Comparison of ENCODE assay signal across 20 cellular contexts in genomic region chr2:166464187-166464586, GRCh38. TPM values are rescaled to one million over a fixed set of nuclear protein-coding genes. Genes with fewer than 3 reads are reported as not detected.
DNase-seq lines count a peak whose midpoint lies in the region; ATAC-seq and TF ChIP-seq lines count a peak whose summit lies in the region.
"Had no signal": no experiment of that assay in that cellular context is flagged by ENCODE, and none has a peak within 500 bp of the region (broad histone marks: within the 10 kb centered on the region; RNA-seq: fewer than 3 reads in every experiment).

No MANE protein-coding gene starts in this region.

- no peak overlapping the region for H3K56ac ChIP-seq in mesendoderm (ENCODE audit: low read length)

- H3K9ac ChIP-seq in PC-3 (ENCODE audit: low read length): no peak overlapping the region
- no peak overlapping the region for H3K9ac ChIP-seq in mesendoderm (ENCODE audit: low read length)
- H3K9ac ChIP-seq: SK-N-SH had no signal

- H3K79me1 ChIP-seq in mesendoderm (ENCODE audit: low read length): no peaks in the 10 kb centered on the region

- no peak overlapping the region for H2AK5ac ChIP-seq in mesendoderm (ENCODE audit: low read length)

- no peaks in the 10 kb centered on the region for H3K9me3 ChIP-seq in PC-3 (ENCODE audit: low read length)
- H3K9me3 ChIP-seq: Caco-2, SK-N-SH had no signal

- H3K18ac ChIP-seq in mesendoderm (ENCODE audit: low read length): no peak overlapping the region

- H3F3A ChIP-seq in PC-3 (ENCODE audit: low read length, unreplicated experiment): no peaks in the 10 kb centered on the region

- H3K27me3 ChIP-seq in PC-3 (ENCODE audit: low read length) (peaks cover 3% of the 10 kb centered on the region), mesendoderm (ENCODE audit: insufficient read depth, low read length, poor library complexity) (no peaks in the 10 kb centered on the region)

- no peak overlapping the region for H3K4ac ChIP-seq in mesendoderm (ENCODE audit: low read depth, low read length)

- H2AFZ ChIP-seq in PC-3 (ENCODE audit: low read length): no peak overlapping the region

- CTCF ChIA-PET in PC-3 (lab: Charles Lee): no interaction called here

- DNase-seq in ELR (ENCODE audit: low read depth) (peak; percentile 7), PC-3 (peak; percentile 23), epithelial cell of esophagus (ENCODE audit: low read depth) (peak; percentile 17), mesendoderm (peak; percentile 2), retina (no peak), HuH-7.5 (ENCODE audit: low spot score) (no peak)
- DNase-seq: ACHN; AML-193; Caco-2; CD4-positive, CD25-positive, alpha-beta regulatory T cell; H9; NCI-H1092; NCI-H146; NCI-H2081; NCI-H510A; NCI-H82; SK-N-SH had no signal

- H3K4me1 ChIP-seq in PC-3 (ENCODE audit: insufficient read depth, low read length): no peaks in the 10 kb centered on the region
- H3K4me1 ChIP-seq in mesendoderm (ENCODE audit: control insufficient read depth, low read depth, low read length): no peaks in the 10 kb centered on the region
- H3K4me1 ChIP-seq: Caco-2 had no signal

- no peaks in the 10 kb centered on the region for H4K20me1 ChIP-seq in PC-3 (ENCODE audit: low read length)

- H3K9me2 ChIP-seq in PC-3 (replicated peaks; ENCODE audit: low read length): no peaks in the 10 kb centered on the region

- intact Hi-C loops in PC-3 (cut with micrococcal nuclease): no loop called here

- H2BK120ac ChIP-seq in mesendoderm (ENCODE audit: low read depth, low read length): no peak overlapping the region

- POLR2A ChIA-PET in PC-3 (lab: Charles Lee; ENCODE audit: unreplicated experiment): no interaction called here

- no TSS peak for BruUV-seq in PC-3 (replicated peaks; lab: Mats Ljungman, UMichigan)

- H2BK5ac ChIP-seq in mesendoderm (ENCODE audit: low read length): no peak overlapping the region

- H3K36me3 ChIP-seq in PC-3 (ENCODE audit: low read depth, low read length) (no peaks in the 10 kb centered on the region), mesendoderm (ENCODE audit: control insufficient read depth, insufficient read depth, low read length) (no peaks in the 10 kb centered on the region)

- H2BK15ac ChIP-seq in mesendoderm (replicated peaks; ENCODE audit: low read depth): no peak overlapping the region

- H4K5ac ChIP-seq in mesendoderm (ENCODE audit: low read length): no peak overlapping the region

- no peak overlapping the region for H4K8ac ChIP-seq in mesendoderm (ENCODE audit: low read depth, low read length)

- H3K4me2 ChIP-seq in PC-3 (ENCODE audit: low read length) (no peak overlapping the region), mesendoderm (ENCODE audit: low read length) (no peak overlapping the region)
- H3K4me2 ChIP-seq: SK-N-SH had no signal

- no peaks in the 10 kb centered on the region for H3K79me2 ChIP-seq in PC-3 (ENCODE audit: low read length)
- H3K79me2 ChIP-seq in mesendoderm (ENCODE audit: control insufficient read depth, insufficient read depth, low read length): no peaks in the 10 kb centered on the region

- no peak overlapping the region for H3K23ac ChIP-seq in mesendoderm (ENCODE audit: low read length)

- H3K4me3 ChIP-seq in PC-3 (ENCODE audit: low read length): no peak overlapping the region
- H3K4me3 ChIP-seq in epithelial cell of esophagus (ENCODE audit: low read length): no peak overlapping the region
- no peak overlapping the region for H3K4me3 ChIP-seq in mesendoderm (ENCODE audit: low read length)
- H3K4me3 ChIP-seq: K562 had no signal

- WGBS in mesendoderm (ENCODE audit: extremely low coverage, insufficient coverage, low lambda C conversion rate): no CpG with 5 or more reads among the region's 1 CpG

- peak; percentile 33; the same call in 1 of the 2 replicates for ATAC-seq in PC-3
- no peak for ATAC-seq in HG03571 (IDR thresholded peaks at IDR 0.05; ENCODE audit: unreplicated experiment)
- ATAC-seq: Panc1 had no signal

- TF ChIP-seq CTCF in PC-3 (conservative IDR thresholded peaks at IDR 0.05; ENCODE audit: low read depth, low read length): no peak
- TF ChIP-seq CTCF in epithelial cell of esophagus (IDR thresholded peaks at IDR 0.05; ENCODE audit: insufficient read depth, low read depth, low read length, missing control alignments): no peak

- no peak overlapping the region for H3K27ac ChIP-seq in PC-3 (ENCODE audit: low read length)
- no peak overlapping the region for H3K27ac ChIP-seq in mesendoderm (ENCODE audit: low read depth, low read length)

RNA-seq across cellular contexts. Expression of gene SCN7A, which starts 29.9 kb away (rescaled TPM):
- total RNA-seq in PC-3 (2014; rRNA removed): not detected in 2 replicates
- polyA plus RNA-seq in mesendoderm (2013, experiment 1 of 2): under 0.01 TPM
- polyA plus RNA-seq in mesendoderm (2013, experiment 2 of 2): not detected
- total RNA-seq: CD4-positive, CD25-positive, alpha-beta regulatory T cell had no signal
- polyA plus RNA-seq: CD4-positive, CD25-positive, alpha-beta regulatory T cell had no signal

Comparison
In these comparisons a context has a peak if more than half of its experiments do, and no peak if none do; other contexts are left out.
1. DNase-seq: peak in ELR (single experiment), PC-3 (single experiment), epithelial cell of esophagus (single experiment) and mesendoderm (single experiment); none in retina (single experiment) and HuH-7.5 (single experiment).